Comparison of ENCODE assay signal across 1 cellular context in the genomic region with DNA sequence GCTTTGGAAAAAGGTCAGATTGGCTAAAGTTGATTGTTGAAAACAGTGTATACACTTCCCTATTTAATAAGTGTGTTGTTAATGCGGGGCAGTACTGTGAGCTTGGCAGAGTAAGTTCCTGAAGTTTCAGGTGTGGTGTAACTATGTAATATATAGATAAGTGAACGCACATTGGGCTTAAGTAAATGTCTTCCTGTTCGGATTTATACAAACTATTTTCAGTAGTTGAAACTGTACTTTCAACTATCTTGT.
TF ChIP-seq lines count a peak whose summit lies in the region.

No MANE protein-coding gene starts in this region.

TF ChIP-seq in IMR-90, 13 proteins besides CTCF, POLR2A, EP300 and RAD21 (continued from another document):
- TF ChIP-seq, protein P1, sequence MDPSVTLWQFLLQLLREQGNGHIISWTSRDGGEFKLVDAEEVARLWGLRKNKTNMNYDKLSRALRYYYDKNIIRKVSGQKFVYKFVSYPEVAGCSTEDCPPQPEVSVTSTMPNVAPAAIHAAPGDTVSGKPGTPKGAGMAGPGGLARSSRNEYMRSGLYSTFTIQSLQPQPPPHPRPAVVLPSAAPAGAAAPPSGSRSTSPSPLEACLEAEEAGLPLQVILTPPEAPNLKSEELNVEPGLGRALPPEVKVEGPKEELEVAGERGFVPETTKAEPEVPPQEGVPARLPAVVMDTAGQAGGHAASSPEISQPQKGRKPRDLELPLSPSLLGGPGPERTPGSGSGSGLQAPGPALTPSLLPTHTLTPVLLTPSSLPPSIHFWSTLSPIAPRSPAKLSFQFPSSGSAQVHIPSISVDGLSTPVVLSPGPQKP (IDR thresholded peaks at IDR 0.05; ENCODE audit: borderline replicate concordance, low read depth, low read length) = no peak
- TF ChIP-seq MAZ (IDR thresholded peaks at IDR 0.05; ENCODE audit: borderline replicate concordance, low read depth, low read length) (no peak), BHLHE40 (IDR thresholded peaks at IDR 0.05; ENCODE audit: low read depth, low read length) (no peak), MAFK (IDR thresholded peaks at IDR 0.05; ENCODE audit: low read depth, low read length) (no peak), SMC3 (IDR thresholded peaks at IDR 0.05; ENCODE audit: low read depth, low read length) (no peak)
